Comparison of ENCODE assay signal across 11 cellular contexts in genomic region chr3:30544811-30545210, GRCh38.
DNase-seq lines count a peak whose midpoint lies in the region; ATAC-seq and TF ChIP-seq lines count a peak whose summit lies in the region.
"Had no signal": no experiment of that assay in that cellular context is flagged by ENCODE, and none has a peak within 500 bp of the region (broad histone marks: within the 10 kb centered on the region; RNA-seq: fewer than 3 reads in every experiment).

No MANE protein-coding gene starts in this region.

- TF ChIP-seq CTCF in right atrium auricular region (IDR thresholded peaks at IDR 0.05), result no peak
- no peak for TF ChIP-seq CTCF in heart right ventricle (IDR thresholded peaks at IDR 0.05)
- no peak for TF ChIP-seq CTCF in upper lobe of right lung (IDR thresholded peaks at IDR 0.05)
- TF ChIP-seq CTCF in endothelial cell (IDR thresholded peaks at IDR 0.05; ENCODE audit: unreplicated experiment), result no peak

- no peaks in the 10 kb centered on the region for H3K9me3 Mint-ChIP-seq in endothelial cell (ENCODE audit: unreplicated experiment)

- H3K36me3 Mint-ChIP-seq in endothelial cell (ENCODE audit: low read depth, unreplicated experiment), result no peaks in the 10 kb centered on the region

- no peak overlapping the region for H3K27ac Mint-ChIP-seq in endothelial cell (ENCODE audit: unreplicated experiment)
- H3K27ac Mint-ChIP-seq: activated naive CD4-positive, alpha-beta T cell treated with anti-CD3 and anti-CD28 coated beads, Interleukin-2, amount 50 U/mL, for 72 hours had no signal

- H3K9me3 ChIP-seq in right atrium auricular region, result no peaks in the 10 kb centered on the region
- no peaks in the 10 kb centered on the region for H3K9me3 ChIP-seq in heart right ventricle
- H3K9me3 ChIP-seq in upper lobe of right lung, result no peaks in the 10 kb centered on the region
- H3K9me3 ChIP-seq: esophagus muscularis mucosa had no signal

- H3K36me3 ChIP-seq in right atrium auricular region (no peaks in the 10 kb centered on the region), heart right ventricle (no peaks in the 10 kb centered on the region), upper lobe of right lung (no peaks in the 10 kb centered on the region)
- H3K36me3 ChIP-seq: BLaER1 treated with 17β-estradiol and CSF1 and Interleukin-3, amounts not matched to agents 10 nM and 100 nM; esophagus muscularis mucosa had no signal

- DNase-seq in Right ventricle myocardium inferior (ENCODE audit: missing footprints) (no peak), right atrium auricular region (ENCODE audit: low spot score) (no peak), amniotic epithelial cell (ENCODE audit: low read depth) (peak; percentile 93), heart right ventricle (no peak), upper lobe of right lung (no peak), NCI-H187 (lab: John Stamatoyannopoulos, UW) (no peak), mesenteric fat pad (ENCODE audit: low spot score) (no peak), endothelial cell (ENCODE audit: low spot score) (no peak)

- H3K4me1 Mint-ChIP-seq in endothelial cell (ENCODE audit: unreplicated experiment), result peaks cover 28% of the 10 kb centered on the region

- H3K4me3 ChIP-seq in right atrium auricular region (no peak overlapping the region), heart right ventricle (no peak overlapping the region), upper lobe of right lung (no peak overlapping the region)
- H3K4me3 ChIP-seq: BLaER1 treated with 17β-estradiol and CSF1 and Interleukin-3, amounts not matched to agents 10 nM and 100 nM; esophagus muscularis mucosa had no signal

- no peaks in the 10 kb centered on the region for H3K27me3 ChIP-seq in right atrium auricular region
- H3K27me3 ChIP-seq in heart right ventricle, result no peaks in the 10 kb centered on the region
- no peaks in the 10 kb centered on the region for H3K27me3 ChIP-seq in upper lobe of right lung
- H3K27me3 ChIP-seq: BLaER1 treated with 17β-estradiol and CSF1 and Interleukin-3, amounts not matched to agents 10 nM and 100 nM; esophagus muscularis mucosa had no signal

- 33 to 43% methylated on average over 3 of the region's 3 CpGs for WGBS in heart right ventricle, 2 donors

- H3K27me3 Mint-ChIP-seq in endothelial cell (ENCODE audit: unreplicated experiment), result peaks cover 3% of the 10 kb centered on the region

- intact Hi-C loops in Right ventricle myocardium inferior (cut with DNase I), result no loop called here
- intact Hi-C loops in heart right ventricle (cut with DNase I), result loop anchor here in 1 of 10 donors (10.0 kb wide), 1 partner anchor 130 kb away; no protein-coding TSS in a partner anchor
- intact Hi-C loops in upper lobe of right lung (cut with DNase I), result no loop called here

- peak; percentile 34 for ATAC-seq in Right ventricle myocardium inferior
- peak; percentile 55 to 88 (median 68) for ATAC-seq in heart right ventricle
- peak; percentile 60 for ATAC-seq in upper lobe of right lung

- H3K4me3 Mint-ChIP-seq in endothelial cell (ENCODE audit: unreplicated experiment), result no peak overlapping the region

- H3K4me1 ChIP-seq in right atrium auricular region (no peaks in the 10 kb centered on the region), heart right ventricle (peaks cover 0 to 23% (median 7%) of the 10 kb centered on the region in 9 donors), upper lobe of right lung (no peaks in the 10 kb centered on the region)
- H3K4me1 ChIP-seq: BLaER1 treated with 17β-estradiol and CSF1 and Interleukin-3, amounts not matched to agents 10 nM and 100 nM had no signal

- peak overlapping the region in 1 of 2 donors; percentile 1 for H3K27ac ChIP-seq in right atrium auricular region
- peak overlapping the region in 3 of 10 donors; percentile 19 to 55 (median 52) for H3K27ac ChIP-seq in heart right ventricle
- H3K27ac ChIP-seq in upper lobe of right lung, result no peak overlapping the region
- H3K27ac ChIP-seq: BLaER1 treated with 17β-estradiol and CSF1 and Interleukin-3, amounts not matched to agents 10 nM and 100 nM had no signal
